In genomic region chr17:40417609-40418427, GRCh38 we compare ENCODE assay signal across 8 cellular contexts. TPM values are rescaled to one million over a fixed set of nuclear protein-coding genes. Genes with fewer than 3 reads are reported as not detected.
DNase-seq lines count a peak whose midpoint lies in the region; ATAC-seq and TF ChIP-seq lines count a peak whose summit lies in the region.

TSS of gene TOP2A (minus strand) at chr17:40417896. CDS start at chr17:40417791, 105 bp downstream.

- H3K79me2 ChIP-seq in trophoblast cell (ENCODE audit: control insufficient read depth, insufficient read depth, low read length, poor library complexity), result peaks cover 6% of the 10 kb centered on the region

- H3K14ac ChIP-seq in trophoblast cell (ENCODE audit: low read length), result peak within 1 kb of the TSS; percentile 36

- H3K27me3 ChIP-seq in trophoblast cell (ENCODE audit: insufficient read depth, low read length) (no peaks in the 10 kb centered on the region), transverse colon (no peaks in the 10 kb centered on the region)

- H3K4me3 ChIP-seq in trophoblast cell (ENCODE audit: low read depth, low read length) (peak within 1 kb of the TSS; percentile 96), transverse colon (peak within 1 kb of the TSS; percentile 48 to 82 (median 61))

- peak within 1 kb of the TSS; percentile 18 for H2BK120ac ChIP-seq in trophoblast cell (ENCODE audit: insufficient read depth, low read length, poor library complexity)

- no peak for TF ChIP-seq POLR2A in transverse colon (IDR thresholded peaks at IDR 0.05)

- TF ChIP-seq EP300 in transverse colon (IDR thresholded peaks at IDR 0.05; ENCODE audit: low read depth), result no peak

- H3K36me3 ChIP-seq in trophoblast cell (ENCODE audit: control insufficient read depth in 1 of 2, insufficient read depth in 2 of 2, low read length in 2 of 2) (peaks cover 4 to 8% of the 10 kb centered on the region in 2 experiments), transverse colon (no peaks in the 10 kb centered on the region)

- H3K36me3 Mint-ChIP-seq in activated naive CD8-positive, alpha-beta T cell treated with anti-CD3 and anti-CD28 coated beads, Interleukin-2, amount 50 U/mL, for 24 hours (ENCODE audit: low read depth), result peaks cover 33% of the 10 kb centered on the region

- peak within 1 kb of the TSS; percentile 84 for H3K27ac Mint-ChIP-seq in activated naive CD8-positive, alpha-beta T cell treated with anti-CD3 and anti-CD28 coated beads, Interleukin-2, amount 50 U/mL, for 24 hours

- H2BK12ac ChIP-seq in trophoblast cell (ENCODE audit: low read length), result no peak within 1 kb of the TSS

- peak within 1 kb of the TSS; percentile 93 for H3K4me3 Mint-ChIP-seq in activated naive CD8-positive, alpha-beta T cell treated with anti-CD3 and anti-CD28 coated beads, Interleukin-2, amount 50 U/mL, for 24 hours

- H3K79me1 ChIP-seq in trophoblast cell (ENCODE audit: low read length), result peaks cover 3% of the 10 kb centered on the region

- H3K27ac ChIP-seq in trophoblast cell (ENCODE audit: low read depth, low read length) (peak within 1 kb of the TSS; percentile 20), transverse colon (peak within 1 kb of the TSS; percentile 74 to 80 (median 76))

- peak; percentile 99 for DNase-seq in GM13976 (ENCODE audit: low spot score)
- DNase-seq in NCI-H1436 treated with DMSO at 0.1 percent for 48 hours (lab: John Stamatoyannopoulos, UW), result peak; percentile 100
- peak; percentile 91 for DNase-seq in T follicular helper cell (ENCODE audit: low read depth)
- peak; percentile 93 for DNase-seq in activated naive CD8-positive, alpha-beta T cell treated with anti-CD3 and anti-CD28 coated beads, Interleukin-2, amount 50 U/mL, for 24 hours
- DNase-seq in cardiac septum (ENCODE audit: low spot score), result peak; percentile 96
- peak; percentile 99 to 100 for DNase-seq in trophoblast cell
- DNase-seq in transverse colon, result peak; percentile 98

- intact Hi-C loops in cardiac septum (cut with DNase I) (loop anchor here (5.0 kb wide), 2 partner anchors 61 to 116 kb away; no protein-coding TSS in a partner anchor), transverse colon (cut with DNase I; ENCODE audit: low total_unique reads) (loop anchor here (5.0 kb wide), 1 partner anchor 56 kb away; the partner anchor contains the start of gene GJD3)

- ATAC-seq in HG02852 (IDR thresholded peaks at IDR 0.05; ENCODE audit: unreplicated experiment), result peak; percentile 98
- ATAC-seq in activated naive CD8-positive, alpha-beta T cell treated with anti-CD3 and anti-CD28 coated beads, Interleukin-2, amount 50 U/mL, for 24 hours, result peak; percentile 99

- TF ChIP-seq CTCF in GM13976 (IDR thresholded peaks at IDR 0.05; ENCODE audit: borderline replicate concordance, control extremely low read depth, extremely low read depth, insufficient read depth, missing control alignments) (no peak), transverse colon (IDR thresholded peaks at IDR 0.05) (no peak)

- H3K4me1 Mint-ChIP-seq in activated naive CD8-positive, alpha-beta T cell treated with anti-CD3 and anti-CD28 coated beads, Interleukin-2, amount 50 U/mL, for 24 hours, result peaks cover 31% of the 10 kb centered on the region

- H2AFZ ChIP-seq in trophoblast cell (ENCODE audit: insufficient read depth, low read length, poor library complexity), result peak within 1 kb of the TSS; percentile 90

- WGBS in trophoblast cell (ENCODE audit: extremely low coverage, insufficient coverage, insufficient read length), result no CpG with 5 or more reads among the region's 49 CpGs
- WGBS in transverse colon (ENCODE audit: low coverage in 1 of 2), 2 donors, result 0% methylated on average over 3 to 42 of the region's 49 CpGs

- peaks cover 3% of the 10 kb centered on the region for H3K27me3 Mint-ChIP-seq in activated naive CD8-positive, alpha-beta T cell treated with anti-CD3 and anti-CD28 coated beads, Interleukin-2, amount 50 U/mL, for 24 hours

- H3K4me1 ChIP-seq in trophoblast cell (ENCODE audit: control insufficient read depth in 1 of 2, insufficient read depth in 2 of 2, low read length in 2 of 2), result no peaks in the 10 kb centered on the region
- peaks cover 4 to 30% (median 11%) of the 10 kb centered on the region in 4 donors for H3K4me1 ChIP-seq in transverse colon

- H3K18ac ChIP-seq in trophoblast cell (ENCODE audit: low read length), result peak within 1 kb of the TSS; percentile 58

- H2BK5ac ChIP-seq in trophoblast cell (ENCODE audit: low read depth, low read length, poor library complexity), result peak within 1 kb of the TSS; percentile 38

- peak within 1 kb of the TSS; percentile 87 for H3K4me2 ChIP-seq in trophoblast cell (ENCODE audit: low read length)

- H4K12ac ChIP-seq in trophoblast cell (ENCODE audit: low read depth, low read length), result peak within 1 kb of the TSS; percentile 85

- H3K23ac ChIP-seq in trophoblast cell (ENCODE audit: low read length), result no peak within 1 kb of the TSS

- no peaks in the 10 kb centered on the region for H3K9me3 Mint-ChIP-seq in activated naive CD8-positive, alpha-beta T cell treated with anti-CD3 and anti-CD28 coated beads, Interleukin-2, amount 50 U/mL, for 24 hours

- H4K91ac ChIP-seq in trophoblast cell (ENCODE audit: low read depth, low read length), result peak within 1 kb of the TSS; percentile 69

- in situ Hi-C loops in GM13976 (cut with MboI; ENCODE audit: low sequenced_read_pairs, unreplicated experiment), result no loop called here
- in situ Hi-C loops in transverse colon (cut with MboI; ENCODE audit: low pct_ligation_motif_present in 1 of 4, low pct_unique_long_range_greater_than_20kb in 1 of 4, low sequenced_read_pairs in 3 of 4), result loop anchor here in 1 of 4 donors (10.0 kb wide), 1 partner anchor 53 kb away; the partner anchor contains the start of gene GJD3

- peak within 1 kb of the TSS; percentile 80 for H3K4ac ChIP-seq in trophoblast cell (ENCODE audit: low read depth, low read length)

- no peaks in the 10 kb centered on the region for H3K9me3 ChIP-seq in trophoblast cell (ENCODE audit: insufficient read depth, low read depth, low read length)
- no peaks in the 10 kb centered on the region for H3K9me3 ChIP-seq in transverse colon

- H3K9ac ChIP-seq in trophoblast cell (ENCODE audit: low read length), result peak within 1 kb of the TSS; percentile 90

- H2AK5ac ChIP-seq in trophoblast cell (ENCODE audit: low read length), result peak within 1 kb of the TSS; percentile 83

- peak within 1 kb of the TSS; percentile 87 for H4K8ac ChIP-seq in trophoblast cell (ENCODE audit: low read depth, low read length)

RNA-seq across cellular contexts. Expression of gene TOP2A, which starts in this region (rescaled TPM):
- total RNA-seq in cardiac septum (0.51 TPM), transverse colon (10 to 100 TPM in 1 of 4 donors, 1 to 10 TPM in 2, under 1 TPM in 1; 0.37 to 25.5 (median 7.5) TPM)
- 98.7 and 104 TPM in 2 replicates for polyA plus RNA-seq in trophoblast cell (2013)

Comparison
In these comparisons a context has a peak if more than half of its experiments do, and no peak if none do; other contexts are left out.
1. Peak in every context shown above with its lines: DNase-seq, ATAC-seq, H3K4me3 ChIP-seq and H3K27ac ChIP-seq.
2. Peak in DNase-seq in cardiac septum; RNA of the gene not detected or under 1 TPM.